In the genomic region with DNA sequence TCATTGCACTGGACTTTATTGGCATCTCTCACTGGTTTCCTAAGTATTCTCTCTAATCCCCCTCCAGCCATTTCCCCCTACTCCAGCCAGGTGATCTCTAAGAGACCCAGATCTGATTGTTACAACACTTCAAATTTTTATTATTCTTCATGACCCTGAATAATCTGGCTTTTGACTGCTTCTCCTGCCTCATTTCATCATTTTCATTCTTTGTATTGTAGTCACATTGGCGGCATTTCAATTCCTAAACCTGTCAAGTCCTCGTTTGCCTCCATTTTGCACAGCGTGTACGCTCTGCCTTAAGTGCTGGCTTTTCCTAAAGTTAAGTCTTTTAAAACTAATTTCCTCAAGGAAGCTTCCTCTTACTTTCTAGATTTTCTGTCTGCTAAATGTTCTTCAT, we compare ENCODE assay signal across 16 cellular contexts. TPM values are rescaled to one million over a fixed set of nuclear protein-coding genes. Genes with fewer than 3 reads are reported as not detected.
DNase-seq lines count a peak whose midpoint lies in the region; ATAC-seq, FAIRE-seq and TF ChIP-seq lines count a peak whose summit lies in the region.
"Had no signal": no experiment of that assay in that cellular context is flagged by ENCODE, and none has a peak within 500 bp of the region (broad histone marks: within the 10 kb centered on the region; RNA-seq: fewer than 3 reads in every experiment).

No MANE protein-coding gene starts in this region.

- intact Hi-C loops in natural killer cell (cut with micrococcal nuclease): no loop called here

- no peak for DNase-seq in natural killer cell
- no peak for DNase-seq in natural killer cell treated with Interleukin-12 subunit alpha and Interleukin-12 subunit beta and Interleukin-15 and Interleukin-18, amount 100 ng/mL, for 72 hours (ENCODE audit: low spot score)
- DNase-seq in fibroblast of pulmonary artery (ENCODE audit: low read depth): peak; percentile 60
- no peak for DNase-seq in H7
- no peak for DNase-seq in RCC 7860 (ENCODE audit: low spot score)
- DNase-seq in activated CD4-positive, alpha-beta T cell treated with anti-CD3 and anti-CD28 coated beads, Interleukin-2, amount 50 U/mL, for 1 hour: no peak
- DNase-seq in cerebellar cortex (ENCODE audit: low spot score): no peak
- DNase-seq: activated naive CD4-positive, alpha-beta T cell; erythroblast; NCI-H1048; NCI-H524 had no signal

- H3K27ac Mint-ChIP-seq in natural killer cell: peak overlapping the region; percentile 57 to 67
- peak overlapping the region in 1 of 2 donors; percentile 28 for H3K27ac Mint-ChIP-seq in natural killer cell treated with Interleukin-12 subunit alpha and Interleukin-12 subunit beta and Interleukin-15 and Interleukin-18, amount 100 ng/mL, for 72 hours
- H3K27ac Mint-ChIP-seq in activated T-helper 17 cell treated with anti-CD3 and anti-CD28 coated beads, Interleukin-2, amount 50 U/mL, for 72 hours: peak overlapping the region; percentile 58

- FAIRE-seq in RCC 7860 (lab: Jason Lieb, UNC): no peak
- FAIRE-seq: islet of Langerhans had no signal

- no peaks in the 10 kb centered on the region for H3K9me3 Mint-ChIP-seq in natural killer cell
- H3K9me3 Mint-ChIP-seq in natural killer cell treated with Interleukin-12 subunit alpha and Interleukin-12 subunit beta and Interleukin-15 and Interleukin-18, amount 100 ng/mL, for 72 hours: no peaks in the 10 kb centered on the region
- no peaks in the 10 kb centered on the region for H3K9me3 Mint-ChIP-seq in activated T-helper 17 cell treated with anti-CD3 and anti-CD28 coated beads, Interleukin-2, amount 50 U/mL, for 72 hours

- H3K36me3 ChIP-seq in H7 (replicated peaks; ENCODE audit: control insufficient read depth, insufficient read depth, low read length): no peaks in the 10 kb centered on the region
- H3K36me3 ChIP-seq: SJSA1, vagina had no signal

- H3K4me1 Mint-ChIP-seq in natural killer cell: peaks cover 28 to 38% of the 10 kb centered on the region in 2 donors
- H3K4me1 Mint-ChIP-seq in natural killer cell treated with Interleukin-12 subunit alpha and Interleukin-12 subunit beta and Interleukin-15 and Interleukin-18, amount 100 ng/mL, for 72 hours (ENCODE audit: low read depth in 2 of 2): peaks cover 15 to 18% of the 10 kb centered on the region in 2 donors
- H3K4me1 Mint-ChIP-seq in activated T-helper 17 cell treated with anti-CD3 and anti-CD28 coated beads, Interleukin-2, amount 50 U/mL, for 72 hours: peaks cover 16% of the 10 kb centered on the region

- H3K36me3 Mint-ChIP-seq in natural killer cell: no peaks in the 10 kb centered on the region
- H3K36me3 Mint-ChIP-seq in natural killer cell treated with Interleukin-12 subunit alpha and Interleukin-12 subunit beta and Interleukin-15 and Interleukin-18, amount 100 ng/mL, for 72 hours: no peaks in the 10 kb centered on the region
- peaks cover 50% of the 10 kb centered on the region for H3K36me3 Mint-ChIP-seq in activated T-helper 17 cell treated with anti-CD3 and anti-CD28 coated beads, Interleukin-2, amount 50 U/mL, for 72 hours (ENCODE audit: low read depth)

- no peak for TF ChIP-seq CTCF in natural killer cell (IDR thresholded peaks at IDR 0.05)
- TF ChIP-seq CTCF in fibroblast of pulmonary artery (IDR thresholded peaks at IDR 0.05; ENCODE audit: low read length, missing control alignments): no peak

- ATAC-seq in natural killer cell: no peak
- ATAC-seq in natural killer cell treated with Interleukin-12 subunit alpha and Interleukin-12 subunit beta and Interleukin-15 and Interleukin-18, amount 100 ng/mL, for 72 hours: no peak
- ATAC-seq in activated T-helper 17 cell treated with anti-CD3 and anti-CD28 coated beads, Interleukin-2, amount 50 U/mL, for 72 hours (replicated peaks): no peak

- H3K4me3 ChIP-seq in fibroblast of pulmonary artery (replicated peaks; ENCODE audit: low read depth, low read length) (no peak overlapping the region), H7 (ENCODE audit: insufficient read depth, low read depth, low read length) (no peak overlapping the region)
- H3K4me3 ChIP-seq: SJSA1, skin epidermis, vagina had no signal

- no peaks in the 10 kb centered on the region for H3K27me3 Mint-ChIP-seq in natural killer cell (ENCODE audit: low read depth in 2 of 2)
- no peaks in the 10 kb centered on the region for H3K27me3 Mint-ChIP-seq in natural killer cell treated with Interleukin-12 subunit alpha and Interleukin-12 subunit beta and Interleukin-15 and Interleukin-18, amount 100 ng/mL, for 72 hours
- H3K27me3 Mint-ChIP-seq in activated T-helper 17 cell treated with anti-CD3 and anti-CD28 coated beads, Interleukin-2, amount 50 U/mL, for 72 hours: no peaks in the 10 kb centered on the region

- H3K4me3 Mint-ChIP-seq in natural killer cell: no peak overlapping the region
- no peak overlapping the region for H3K4me3 Mint-ChIP-seq in natural killer cell treated with Interleukin-12 subunit alpha and Interleukin-12 subunit beta and Interleukin-15 and Interleukin-18, amount 100 ng/mL, for 72 hours
- no peak overlapping the region for H3K4me3 Mint-ChIP-seq in activated T-helper 17 cell treated with anti-CD3 and anti-CD28 coated beads, Interleukin-2, amount 50 U/mL, for 72 hours

- H3K27me3 ChIP-seq in H7 (ENCODE audit: control insufficient read depth, insufficient read depth, low read length): no peaks in the 10 kb centered on the region
- H3K27me3 ChIP-seq: SJSA1, vagina had no signal

RNA-seq across cellular contexts. Expression of gene UBE2K, which starts 31.6 kb away (rescaled TPM):
- total RNA-seq in natural killer cell: 10 to 100 TPM; 38.0 to 53.9 (median 43.6) TPM
- 10 to 100 TPM; 62.8 to 89.7 TPM for total RNA-seq in natural killer cell treated with Interleukin-12 subunit alpha and Interleukin-12 subunit beta and Interleukin-15 and Interleukin-18, amount 100 ng/mL, for 72 hours
- total RNA-seq in activated T-helper 17 cell treated with anti-CD3 and anti-CD28 coated beads, Interleukin-2, amount 50 U/mL, for 72 hours: 10 to 100 TPM; 52.5 to 90.0 TPM
- total RNA-seq in H7 (2014; rRNA removed; shearing (Covaris generic)): 26.4 and 31.8 TPM in 2 replicates
